In genomic region chr5:52469835-52470234, GRCh38 we compare ENCODE assay signal across 15 cellular contexts.
DNase-seq lines count a peak whose midpoint lies in the region; ATAC-seq and TF ChIP-seq lines count a peak whose summit lies in the region.
"Had no signal": no experiment of that assay in that cellular context is flagged by ENCODE, and none has a peak within 500 bp of the region (broad histone marks: within the 10 kb centered on the region; RNA-seq: fewer than 3 reads in every experiment).

No MANE protein-coding gene starts in this region.

- H3K27ac Mint-ChIP-seq in activated CD4-positive, alpha-beta T cell treated with anti-CD3 and anti-CD28 coated beads for 36 hours, result no peak overlapping the region
- H3K27ac Mint-ChIP-seq: brain had no signal

- H2AFZ ChIP-seq in OCI-LY3 (ENCODE audit: low read depth, low read length), result no peak overlapping the region
- no peak overlapping the region for H2AFZ ChIP-seq in smooth muscle cell (ENCODE audit: low read depth)
- H2AFZ ChIP-seq in osteoblast (ENCODE audit: low read length), result no peak overlapping the region

- H3K36me3 ChIP-seq in OCI-LY3 (replicated peaks; ENCODE audit: low read depth, low read length), result no peaks in the 10 kb centered on the region
- no peaks in the 10 kb centered on the region for H3K36me3 ChIP-seq in left lung
- H3K36me3 ChIP-seq in smooth muscle cell (ENCODE audit: low read depth), result no peaks in the 10 kb centered on the region
- no peaks in the 10 kb centered on the region for H3K36me3 ChIP-seq in osteoblast (ENCODE audit: insufficient read depth, low read length)
- H3K36me3 ChIP-seq: tibial nerve had no signal

- H3K27ac ChIP-seq in OCI-LY3 (ENCODE audit: low read length) (no peak overlapping the region), left lung (peak overlapping the region in 1 of 2 donors; percentile 30), smooth muscle cell (ENCODE audit: low read depth) (no peak overlapping the region), osteoblast (ENCODE audit: low read depth, low read length) (no peak overlapping the region)
- H3K27ac ChIP-seq: A549, psoas muscle had no signal

- no peaks in the 10 kb centered on the region for H3K9me3 Mint-ChIP-seq in activated CD4-positive, alpha-beta T cell treated with anti-CD3 and anti-CD28 coated beads for 36 hours (ENCODE audit: low read depth)
- H3K9me3 Mint-ChIP-seq: brain had no signal

- no peaks in the 10 kb centered on the region for H3K9me3 ChIP-seq in OCI-LY3 (ENCODE audit: insufficient read depth, low read length)
- no peaks in the 10 kb centered on the region for H3K9me3 ChIP-seq in left lung
- no peaks in the 10 kb centered on the region for H3K9me3 ChIP-seq in smooth muscle cell (replicated peaks; ENCODE audit: low read depth)
- H3K9me3 ChIP-seq in osteoblast (ENCODE audit: low read depth, low read length), result no peaks in the 10 kb centered on the region
- H3K9me3 ChIP-seq: A549, psoas muscle, tibial nerve had no signal

- DNase-seq in activated CD4-positive, alpha-beta T cell treated with anti-CD3 and anti-CD28 coated beads for 36 hours, result no peak
- DNase-seq in activated CD4-positive, alpha-beta T cell treated with anti-CD3 and anti-CD28 coated beads, Interleukin-2, amount 50 U/mL, for 4 hours, result no peak
- no peak for DNase-seq in left lung
- no peak for DNase-seq in smooth muscle cell (lab: John Stamatoyannopoulos, UW; ENCODE audit: unreplicated experiment)
- DNase-seq in cerebellar cortex (ENCODE audit: low spot score), result no peak
- no peak for DNase-seq in osteoblast (ENCODE audit: insufficient read length, low spot score, missing footprints)
- DNase-seq: effector CD8-positive, alpha-beta T cell; NCI-H1105 treated with DMSO at 0.1 percent for 48 hours; NCI-H446 treated with DMSO at 0.1 percent for 48 hours; psoas muscle had no signal

- CTCF ChIA-PET in activated CD4-positive, alpha-beta T cell treated with anti-CD3 and anti-CD28 coated beads for 36 hours (lab: Charles Lee), result no interaction called here

- peaks cover 8% of the 10 kb centered on the region for H3K4me1 Mint-ChIP-seq in activated CD4-positive, alpha-beta T cell treated with anti-CD3 and anti-CD28 coated beads for 36 hours

- intact Hi-C loops in activated CD4-positive, alpha-beta T cell treated with anti-CD3 and anti-CD28 coated beads for 36 hours (cut with DNase I, micrococcal nuclease), result no loop called here
- intact Hi-C loops in left lung (cut with DNase I), result no loop called here

- no peaks in the 10 kb centered on the region for H3F3A ChIP-seq in smooth muscle cell (ENCODE audit: low read depth)

- H3K27me3 ChIP-seq in OCI-LY3 (ENCODE audit: low read depth, low read length) (no peaks in the 10 kb centered on the region), left lung (no peaks in the 10 kb centered on the region), smooth muscle cell (ENCODE audit: low read depth) (no peaks in the 10 kb centered on the region), osteoblast (ENCODE audit: insufficient read depth, low read length) (no peaks in the 10 kb centered on the region)
- H3K27me3 ChIP-seq: tibial nerve had no signal

- H3K4me2 ChIP-seq in OCI-LY3 (ENCODE audit: low read length) (peak overlapping the region; percentile 50), smooth muscle cell (no peak overlapping the region), osteoblast (ENCODE audit: insufficient read depth, low read length) (no peak overlapping the region)
- H3K4me2 ChIP-seq: A549 had no signal

- ATAC-seq in activated CD4-positive, alpha-beta T cell treated with anti-CD3 and anti-CD28 coated beads for 36 hours, result no peak
- peak; percentile 50 for ATAC-seq in GM19395 (IDR thresholded peaks at IDR 0.05; ENCODE audit: unreplicated experiment)
- peak; percentile 24 for ATAC-seq in left lung
- ATAC-seq: A549, psoas muscle had no signal

- TF ChIP-seq CTCF in OCI-LY3 (IDR thresholded peaks at IDR 0.05; ENCODE audit: low read depth, low read length) (no peak), left lung (IDR thresholded peaks at IDR 0.05) (no peak), smooth muscle cell (IDR thresholded peaks at IDR 0.05; ENCODE audit: borderline replicate concordance, insufficient read depth, poor library complexity, severe bottlenecking) (no peak), osteoblast (IDR thresholded peaks at IDR 0.05; ENCODE audit: extremely low read depth, low read depth, low read length) (no peak)

- POLR2A ChIA-PET in activated CD4-positive, alpha-beta T cell treated with anti-CD3 and anti-CD28 coated beads for 36 hours (lab: Charles Lee), result interaction anchor here (0.8 kb wide), 1 partner anchor 1956 kb away, joined by 3 read pairs; no protein-coding TSS in a partner anchor

- H3K4me1 ChIP-seq in OCI-LY3 (ENCODE audit: low read length), result peaks cover 10% of the 10 kb centered on the region
- H3K4me1 ChIP-seq in left lung, result no peaks in the 10 kb centered on the region
- no peaks in the 10 kb centered on the region for H3K4me1 ChIP-seq in smooth muscle cell (ENCODE audit: low read depth)
- H3K4me1 ChIP-seq in osteoblast (ENCODE audit: insufficient read depth, low read length), result no peaks in the 10 kb centered on the region
- H3K4me1 ChIP-seq: A549, psoas muscle had no signal

- H3K36me3 Mint-ChIP-seq in activated CD4-positive, alpha-beta T cell treated with anti-CD3 and anti-CD28 coated beads for 36 hours (ENCODE audit: low read depth), result no peaks in the 10 kb centered on the region
- H3K36me3 Mint-ChIP-seq: brain had no signal

- WGBS in smooth muscle cell (ENCODE audit: low lambda C conversion rate), result 81% methylated on average over 1 of the region's 1 CpG

- H3K27me3 Mint-ChIP-seq in activated CD4-positive, alpha-beta T cell treated with anti-CD3 and anti-CD28 coated beads for 36 hours, result no peaks in the 10 kb centered on the region

- peak overlapping the region; percentile 18 for H3K4me3 Mint-ChIP-seq in activated CD4-positive, alpha-beta T cell treated with anti-CD3 and anti-CD28 coated beads for 36 hours

- H4K20me1 ChIP-seq in OCI-LY3 (ENCODE audit: insufficient read depth, low read length), result no peaks in the 10 kb centered on the region
- H4K20me1 ChIP-seq in smooth muscle cell (ENCODE audit: low read depth), result no peaks in the 10 kb centered on the region
- H4K20me1 ChIP-seq in osteoblast (ENCODE audit: insufficient read depth, low read length), result no peaks in the 10 kb centered on the region

- H3K4me3 ChIP-seq in OCI-LY3 (ENCODE audit: low read length) (peak overlapping the region; percentile 37), left lung (no peak overlapping the region), smooth muscle cell (no peak overlapping the region), osteoblast (ENCODE audit: insufficient read depth, low read length) (no peak overlapping the region)
- H3K4me3 ChIP-seq: A549, psoas muscle had no signal

- no peaks in the 10 kb centered on the region for H3K79me2 ChIP-seq in OCI-LY3 (ENCODE audit: low read length)
- H3K79me2 ChIP-seq in smooth muscle cell (ENCODE audit: low read depth), result no peaks in the 10 kb centered on the region
- no peaks in the 10 kb centered on the region for H3K79me2 ChIP-seq in osteoblast (ENCODE audit: insufficient read depth, low read length)

- H3K9ac ChIP-seq in OCI-LY3 (ENCODE audit: low read length) (no peak overlapping the region), smooth muscle cell (ENCODE audit: low read depth) (no peak overlapping the region)
